21 cellular contexts compared by ENCODE assay signal in genomic region chr2:178006710-178007109, GRCh38.
DNase-seq lines count a peak whose midpoint lies in the region; ATAC-seq and TF ChIP-seq lines count a peak whose summit lies in the region.
"Had no signal": no experiment of that assay in that cellular context is flagged by ENCODE, and none has a peak within 500 bp of the region (broad histone marks: within the 10 kb centered on the region; RNA-seq: fewer than 3 reads in every experiment).

No MANE protein-coding gene starts in this region.

- no peak for ATAC-seq in SK-N-SH treated with all-trans-retinoic acid at 6 μM for 48 hours
- ATAC-seq in GM19463 (IDR thresholded peaks at IDR 0.05; ENCODE audit: unreplicated experiment) = no peak
- ATAC-seq in GM18517 (IDR thresholded peaks at IDR 0.05; ENCODE audit: unreplicated experiment) = no peak
- ATAC-seq: A549; CD8-positive, alpha-beta T cell had no signal

- DNase-seq in GM03348 (ENCODE audit: low spot score) = peak; percentile 28
- peak; percentile 22 for DNase-seq in dedifferentiated amniotic fluid mesenchymal stem cell (ENCODE audit: extremely low spot score)
- no peak for DNase-seq in erythroblast (lab: John Stamatoyannopoulos, UW)
- no peak for DNase-seq in DMS 273 (lab: John Stamatoyannopoulos, UW; ENCODE audit: unreplicated experiment)
- DNase-seq: Caco-2; CD8-positive, alpha-beta T cell; DMS79 treated with DMSO at 0.1 percent for 48 hours; HFFc6; KG1; MG63; NCI-H2081; NCI-H2227 treated with DMSO at 0.1 percent for 48 hours; NCI-H510A; NCI-H69; Right ventricle myocardium superior; RPMI8226; T-helper 1 cell had no signal

- TF ChIP-seq POLR2A in erythroblast (IDR thresholded peaks at IDR 0.05; ENCODE audit: low read length) = no peak

TF ChIP-seq in SK-N-SH treated with all-trans-retinoic acid at 6 μM for 48 hours, 23 proteins besides CTCF, POLR2A, EP300 and RAD21:
- TF ChIP-seq PPARA (CRISPR knock-in tag; IDR thresholded peaks at IDR 0.05; ENCODE audit: borderline replicate concordance) = no peak
- TF ChIP-seq ISL1 (CRISPR knock-in tag; IDR thresholded peaks at IDR 0.05) = peak; percentile 63

Comparison
In these comparisons a context has a peak if more than half of its experiments do, and no peak if none do; other contexts are left out.
1. DNase-seq: peak in GM03348 (single experiment) and dedifferentiated amniotic fluid mesenchymal stem cell (single experiment); none in erythroblast (0 of 2) and DMS 273 (single experiment).